In the genomic region with DNA sequence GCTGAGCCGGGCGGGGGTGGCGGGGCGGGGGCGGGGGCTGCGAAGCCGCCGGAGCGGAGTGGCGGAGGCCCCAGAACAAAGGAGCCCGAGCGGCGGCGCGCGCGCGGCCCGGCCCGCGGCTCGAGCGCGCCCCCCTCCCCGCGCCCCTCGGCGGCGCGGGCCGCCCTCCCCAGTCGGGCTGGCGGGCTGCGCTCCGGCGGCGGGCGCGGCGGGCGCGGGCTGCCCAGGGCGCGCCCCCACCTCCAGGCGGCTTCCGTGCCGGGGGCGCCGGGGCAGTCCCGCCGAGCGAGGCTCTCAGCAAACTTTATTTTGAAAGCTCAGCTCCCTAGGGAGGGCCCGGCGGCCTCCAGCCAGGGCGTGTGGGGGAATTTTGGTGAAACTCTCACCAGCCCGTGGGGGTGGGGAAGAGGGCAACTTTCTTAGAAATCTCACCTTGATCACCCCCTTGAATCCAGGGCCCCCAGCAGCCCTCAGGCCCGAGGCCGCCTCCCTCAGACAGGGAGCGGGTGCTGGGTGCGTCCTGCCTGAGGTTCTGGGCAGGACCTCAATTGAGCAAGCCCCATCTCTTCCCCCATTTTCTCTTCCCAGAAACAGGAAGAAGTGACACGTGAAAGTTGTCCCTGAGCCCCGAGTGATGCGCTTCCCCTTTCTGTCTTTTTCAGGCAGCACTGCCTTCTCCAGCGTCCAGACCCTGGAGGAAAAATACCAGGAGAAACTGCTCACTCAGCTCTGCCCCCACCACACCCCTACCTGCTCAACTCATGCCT, we compare ENCODE assay signal across 8 cellular contexts. TPM values are rescaled to one million over a fixed set of nuclear protein-coding genes. Genes with fewer than 3 reads are reported as not detected.
DNase-seq lines count a peak whose midpoint lies in the region; ATAC-seq and TF ChIP-seq lines count a peak whose summit lies in the region.

No MANE protein-coding gene starts in this region.

- H3K79me2 ChIP-seq in OCI-LY7 (ENCODE audit: insufficient read depth, low read depth, low read length) = peaks cover 49% of the 10 kb centered on the region

- peak; percentile 24 for ATAC-seq in GM18502 (IDR thresholded peaks at IDR 0.05; ENCODE audit: poor library complexity, unreplicated experiment)
- ATAC-seq in HG02642 (IDR thresholded peaks at IDR 0.05; ENCODE audit: poor library complexity, unreplicated experiment) = peak; percentile 31

- H3K4me1 Mint-ChIP-seq in activated T-helper 1 cell treated with anti-CD3 and anti-CD28 coated beads, Interleukin-12 subunit alpha, Interleukin-12 subunit beta, Interleukin-2, Interleukin-4 antibody, amounts not matched to agents 30 ng/mL and 10 ng/mL and 1 ng/mL, durations not matched to agents 14 hours and 24 hours and 36 hours (ENCODE audit: low read depth) = peaks cover 81% of the 10 kb centered on the region
- peaks cover 34% of the 10 kb centered on the region for H3K4me1 Mint-ChIP-seq in glutamatergic neuron (ENCODE audit: low read depth, unreplicated experiment)

- H3K27ac ChIP-seq in OCI-LY7 (ENCODE audit: low read depth, low read length, poor library complexity, severe bottlenecking) = peak overlapping the region; percentile 49

- peak overlapping the region; percentile 6; the same call in 1 of the 2 replicates for H2AFZ ChIP-seq in OCI-LY7 (ENCODE audit: low read length)

- CTCF ChIA-PET in OCI-LY7 (lab: Charles Lee; ENCODE audit: unreplicated experiment) = no interaction called here

- DNase-seq in OCI-LY7 (ENCODE audit: low spot score) (peak; percentile 69), glutamatergic neuron (no peak), posterior vena cava (ENCODE audit: low spot score) (peak; percentile 85), NCI-H1694 (lab: John Stamatoyannopoulos, UW) (no peak), NCI-H187 treated with DMSO at 0.1 percent for 48 hours (lab: John Stamatoyannopoulos, UW) (no peak)
- DNase-seq in activated T-helper 1 cell treated with anti-CD3 and anti-CD28 coated beads, Interleukin-12 subunit alpha, Interleukin-12 subunit beta, Interleukin-2, Interleukin-4 antibody, amounts not matched to agents 30 ng/mL and 10 ng/mL and 1 ng/mL, durations not matched to agents 14 hours and 24 hours and 36 hours (ENCODE audit: low spot score) = no peak

- peaks cover 44% of the 10 kb centered on the region for H3K36me3 ChIP-seq in OCI-LY7 (ENCODE audit: insufficient read depth, low read length)

- H3K9me3 Mint-ChIP-seq in activated T-helper 1 cell treated with anti-CD3 and anti-CD28 coated beads, Interleukin-12 subunit alpha, Interleukin-12 subunit beta, Interleukin-2, Interleukin-4 antibody, amounts not matched to agents 30 ng/mL and 10 ng/mL and 1 ng/mL, durations not matched to agents 14 hours and 24 hours and 36 hours = peaks cover 5% of the 10 kb centered on the region
- H3K9me3 Mint-ChIP-seq in glutamatergic neuron (ENCODE audit: unreplicated experiment) = peaks cover 7% of the 10 kb centered on the region

- no TSS peak for BruUV-seq in OCI-LY7 (replicated peaks; lab: Mats Ljungman, UMichigan)

- no peaks in the 10 kb centered on the region for H3K9me3 ChIP-seq in OCI-LY7 (ENCODE audit: low read length)

- H3K36me3 Mint-ChIP-seq in activated T-helper 1 cell treated with anti-CD3 and anti-CD28 coated beads, Interleukin-12 subunit alpha, Interleukin-12 subunit beta, Interleukin-2, Interleukin-4 antibody, amounts not matched to agents 30 ng/mL and 10 ng/mL and 1 ng/mL, durations not matched to agents 14 hours and 24 hours and 36 hours (ENCODE audit: low read depth) = peaks cover 31% of the 10 kb centered on the region
- peaks cover 4% of the 10 kb centered on the region for H3K36me3 Mint-ChIP-seq in glutamatergic neuron (ENCODE audit: unreplicated experiment)

- H3K4me3 ChIP-seq in OCI-LY7 (ENCODE audit: low read depth, low read length, poor library complexity, severe bottlenecking) = peak overlapping the region; percentile 67

- H3K4me1 ChIP-seq in OCI-LY7 (ENCODE audit: insufficient read depth, low read length, poor library complexity, severe bottlenecking) = peaks cover 64% of the 10 kb centered on the region

- H3K27me3 Mint-ChIP-seq in activated T-helper 1 cell treated with anti-CD3 and anti-CD28 coated beads, Interleukin-12 subunit alpha, Interleukin-12 subunit beta, Interleukin-2, Interleukin-4 antibody, amounts not matched to agents 30 ng/mL and 10 ng/mL and 1 ng/mL, durations not matched to agents 14 hours and 24 hours and 36 hours (ENCODE audit: insufficient read depth) = peaks cover 29% of the 10 kb centered on the region
- peaks cover 18% of the 10 kb centered on the region for H3K27me3 Mint-ChIP-seq in glutamatergic neuron (ENCODE audit: unreplicated experiment)

- peak overlapping the region; percentile 85 for H3K4me2 ChIP-seq in OCI-LY7 (ENCODE audit: low read length)

- H3K27ac Mint-ChIP-seq in activated T-helper 1 cell treated with anti-CD3 and anti-CD28 coated beads, Interleukin-12 subunit alpha, Interleukin-12 subunit beta, Interleukin-2, Interleukin-4 antibody, amounts not matched to agents 30 ng/mL and 10 ng/mL and 1 ng/mL, durations not matched to agents 14 hours and 24 hours and 36 hours = peak overlapping the region; percentile 91
- H3K27ac Mint-ChIP-seq in glutamatergic neuron (ENCODE audit: unreplicated experiment) = peak overlapping the region; percentile 77

- H3K4me3 Mint-ChIP-seq in activated T-helper 1 cell treated with anti-CD3 and anti-CD28 coated beads, Interleukin-12 subunit alpha, Interleukin-12 subunit beta, Interleukin-2, Interleukin-4 antibody, amounts not matched to agents 30 ng/mL and 10 ng/mL and 1 ng/mL, durations not matched to agents 14 hours and 24 hours and 36 hours = peak overlapping the region; percentile 81
- peak overlapping the region; percentile 89 for H3K4me3 Mint-ChIP-seq in glutamatergic neuron (ENCODE audit: unreplicated experiment)

- intact Hi-C loops in OCI-LY7 (cut with micrococcal nuclease; ENCODE audit: unreplicated experiment) = loop anchor here (2.0 kb wide), 1 partner anchor 47 kb away; no protein-coding TSS in a partner anchor
- intact Hi-C loops in activated T-helper 1 cell treated with anti-CD3 and anti-CD28 coated beads, Interleukin-12 subunit alpha, Interleukin-12 subunit beta, Interleukin-2, Interleukin-4 antibody, amounts not matched to agents 30 ng/mL and 10 ng/mL and 1 ng/mL, durations not matched to agents 14 hours and 24 hours and 36 hours (cut with micrococcal nuclease) = loop anchor here (1.0 to 10.0 kb wide), 9 partner anchors 9 to 469 kb away; a partner anchor contains a TSS
- intact Hi-C loops in posterior vena cava (cut with DNase I) = no loop called here

- no peaks in the 10 kb centered on the region for H3K9me2 ChIP-seq in OCI-LY7 (ENCODE audit: insufficient read depth, low read length)

- POLR2A ChIA-PET in OCI-LY7 (lab: Charles Lee) = interaction anchor here (0.5 kb wide), 1 partner anchor 55 kb away, joined by 5 read pairs; no protein-coding TSS in a partner anchor

- TF ChIP-seq CTCF in OCI-LY7 (conservative IDR thresholded peaks at IDR 0.05; ENCODE audit: low read length) (no peak), glutamatergic neuron (IDR thresholded peaks at IDR 0.05; ENCODE audit: partially characterized antibody, unreplicated experiment) (no peak)

- no peaks in the 10 kb centered on the region for H4K20me1 ChIP-seq in OCI-LY7 (ENCODE audit: insufficient read depth, low read length)

RNA-seq across cellular contexts. Expression of a gene that starts 0.8 kb away (rescaled TPM):
- 11.9 and 14.7 TPM in 2 replicates for total RNA-seq in OCI-LY7 (2014; rRNA removed; shearing (Covaris generic))
- total RNA-seq in OCI-LY7 (2022) = 24.8 and 25.2 TPM in 2 replicates
- 19.2 and 20.5 TPM in 2 replicates for total RNA-seq in activated T-helper 1 cell treated with anti-CD3 and anti-CD28 coated beads, Interleukin-12 subunit alpha, Interleukin-12 subunit beta, Interleukin-2, Interleukin-4 antibody, amounts not matched to agents 30 ng/mL and 10 ng/mL and 1 ng/mL, durations not matched to agents 14 hours and 24 hours and 36 hours
- 92.4 TPM for total RNA-seq in glutamatergic neuron (ENCODE audit: unreplicated experiment)
- 1 to 10 TPM; 6.6 to 8.5 TPM for total RNA-seq in posterior vena cava

RNA-seq across cellular contexts. Expression of a gene that starts 58.8 kb away (rescaled TPM):
- total RNA-seq in OCI-LY7 (2014; rRNA removed; shearing (Covaris generic)) = 57.1 and 73.4 TPM in 2 replicates
- 91.8 and 95.8 TPM in 2 replicates for total RNA-seq in OCI-LY7 (2022)
- total RNA-seq in activated T-helper 1 cell treated with anti-CD3 and anti-CD28 coated beads, Interleukin-12 subunit alpha, Interleukin-12 subunit beta, Interleukin-2, Interleukin-4 antibody, amounts not matched to agents 30 ng/mL and 10 ng/mL and 1 ng/mL, durations not matched to agents 14 hours and 24 hours and 36 hours = 92.8 and 98.0 TPM in 2 replicates
- 96.8 TPM for total RNA-seq in glutamatergic neuron (ENCODE audit: unreplicated experiment)
- 10 to 100 TPM; 36.1 to 41.9 TPM for total RNA-seq in posterior vena cava

Comparison
In these comparisons a context has a peak if more than half of its experiments do, and no peak if none do; other contexts are left out.
1. DNase-seq: peak in OCI-LY7 (single experiment) and posterior vena cava (single experiment); none in activated T-helper 1 cell treated with anti-CD3 and anti-CD28 coated beads, Interleukin-12 subunit alpha, Interleukin-12 subunit beta, Interleukin-2, Interleukin-4 antibody, amounts not matched to agents 30 ng/mL and 10 ng/mL and 1 ng/mL, durations not matched to agents 14 hours and 24 hours and 36 hours (single experiment), glutamatergic neuron (single experiment), NCI-H1694 (single experiment) and NCI-H187 treated with DMSO at 0.1 percent for 48 hours (single experiment).
2. intact Hi-C loops: an anchor here in OCI-LY7 (2.0 kb wide) and activated T-helper 1 cell treated with anti-CD3 and anti-CD28 coated beads, Interleukin-12 subunit alpha, Interleukin-12 subunit beta, Interleukin-2, Interleukin-4 antibody, amounts not matched to agents 30 ng/mL and 10 ng/mL and 1 ng/mL, durations not matched to agents 14 hours and 24 hours and 36 hours (1.0 to 10.0 kb wide); none called in posterior vena cava.